1 cellular context compared by ENCODE assay signal in genomic region chr16:89330177-89330856, GRCh38.
TF ChIP-seq lines count a peak whose summit lies in the region.

No MANE protein-coding gene starts in this region.

TF ChIP-seq in HepG2, 621 proteins besides CTCF, POLR2A, EP300 and RAD21 (continued from another document and continues in another):
- TF ChIP-seq, protein P1, sequence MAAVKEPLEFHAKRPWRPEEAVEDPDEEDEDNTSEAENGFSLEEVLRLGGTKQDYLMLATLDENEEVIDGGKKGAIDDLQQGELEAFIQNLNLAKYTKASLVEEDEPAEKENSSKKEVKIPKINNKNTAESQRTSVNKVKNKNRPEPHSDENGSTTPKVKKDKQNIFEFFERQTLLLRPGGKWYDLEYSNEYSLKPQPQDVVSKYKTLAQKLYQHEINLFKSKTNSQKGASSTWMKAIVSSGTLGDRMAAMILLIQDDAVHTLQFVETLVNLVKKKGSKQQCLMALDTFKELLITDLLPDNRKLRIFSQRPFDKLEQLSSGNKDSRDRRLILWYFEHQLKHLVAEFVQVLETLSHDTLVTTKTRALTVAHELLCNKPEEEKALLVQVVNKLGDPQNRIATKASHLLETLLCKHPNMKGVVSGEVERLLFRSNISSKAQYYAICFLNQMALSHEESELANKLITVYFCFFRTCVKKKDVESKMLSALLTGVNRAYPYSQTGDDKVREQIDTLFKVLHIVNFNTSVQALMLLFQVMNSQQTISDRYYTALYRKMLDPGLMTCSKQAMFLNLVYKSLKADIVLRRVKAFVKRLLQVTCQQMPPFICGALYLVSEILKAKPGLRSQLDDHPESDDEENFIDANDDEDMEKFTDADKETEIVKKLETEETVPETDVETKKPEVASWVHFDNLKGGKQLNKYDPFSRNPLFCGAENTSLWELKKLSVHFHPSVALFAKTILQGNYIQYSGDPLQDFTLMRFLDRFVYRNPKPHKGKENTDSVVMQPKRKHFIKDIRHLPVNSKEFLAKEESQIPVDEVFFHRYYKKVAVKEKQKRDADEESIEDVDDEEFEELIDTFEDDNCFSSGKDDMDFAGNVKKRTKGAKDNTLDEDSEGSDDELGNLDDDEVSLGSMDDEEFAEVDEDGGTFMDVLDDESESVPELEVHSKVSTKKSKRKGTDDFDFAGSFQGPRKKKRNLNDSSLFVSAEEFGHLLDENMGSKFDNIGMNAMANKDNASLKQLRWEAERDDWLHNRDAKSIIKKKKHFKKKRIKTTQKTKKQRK (IDR thresholded peaks at IDR 0.05; ENCODE audit: low read length): no peak
- TF ChIP-seq HMGXB3 (CRISPR knock-in tag; IDR thresholded peaks at IDR 0.05; ENCODE audit: borderline replicate concordance) (no peak), KLF16 (CRISPR knock-in tag; IDR thresholded peaks at IDR 0.05) (no peak), ZNF232 (CRISPR knock-in tag; IDR thresholded peaks at IDR 0.05; ENCODE audit: borderline replicate concordance) (no peak), FOXK2 (IDR thresholded peaks at IDR 0.05) (peak; percentile 74), EEA1 (CRISPR knock-in tag; IDR thresholded peaks at IDR 0.05; ENCODE audit: borderline replicate concordance) (no peak), ZSCAN12 (CRISPR knock-in tag; IDR thresholded peaks at IDR 0.05) (no peak), ZNF547 (CRISPR knock-in tag; IDR thresholded peaks at IDR 0.05) (peak; percentile 71; the same call in 1 of the 2 replicates), ZNF501 (CRISPR knock-in tag; IDR thresholded peaks at IDR 0.05) (no peak), SKI (IDR thresholded peaks at IDR 0.05; ENCODE audit: partially characterized antibody) (peak; percentile 24), ZNF292 (CRISPR knock-in tag; IDR thresholded peaks at IDR 0.05; ENCODE audit: borderline replicate concordance, low read depth) (peak; percentile 65; the same call in 1 of the 2 replicates), ZNF776 (CRISPR knock-in tag; IDR thresholded peaks at IDR 0.05) (no peak), PAXIP1 (CRISPR knock-in tag; conservative IDR thresholded peaks at IDR 0.05) (peak; percentile 83), ZNF607 (CRISPR knock-in tag; IDR thresholded peaks at IDR 0.05; ENCODE audit: borderline replicate concordance) (no peak), REXO4 (CRISPR knock-in tag; IDR thresholded peaks at IDR 0.05; ENCODE audit: borderline replicate concordance) (no peak), ZNF451 (CRISPR knock-in tag; IDR thresholded peaks at IDR 0.05) (no peak), POGZ (CRISPR knock-in tag; IDR thresholded peaks at IDR 0.05) (no peak), ZNF780A (CRISPR knock-in tag; IDR thresholded peaks at IDR 0.05) (no peak), TP53 (CRISPR knock-in tag; conservative IDR thresholded peaks at IDR 0.05) (no peak), SNAPC4 (CRISPR knock-in tag; IDR thresholded peaks at IDR 0.05) (no peak), ZHX1 (CRISPR knock-in tag; IDR thresholded peaks at IDR 0.05; ENCODE audit: low read depth) (no peak), ZFP1 (CRISPR knock-in tag; IDR thresholded peaks at IDR 0.05) (no peak), ZMYM4 (CRISPR knock-in tag; IDR thresholded peaks at IDR 0.05) (no peak), FOXC1 (CRISPR knock-in tag; IDR thresholded peaks at IDR 0.05; ENCODE audit: borderline replicate concordance) (no peak), PAX8 (CRISPR knock-in tag; IDR thresholded peaks at IDR 0.05; ENCODE audit: borderline replicate concordance) (no peak), MBNL3 (CRISPR knock-in tag; conservative IDR thresholded peaks at IDR 0.05) (no peak), NFATC3 (CRISPR knock-in tag; IDR thresholded peaks at IDR 0.05) (no peak), ZNF552 (CRISPR knock-in tag; IDR thresholded peaks at IDR 0.05; ENCODE audit: borderline replicate concordance) (no peak), ZNF275 (CRISPR knock-in tag; IDR thresholded peaks at IDR 0.05; ENCODE audit: borderline replicate concordance) (no peak), TCF7L2 (IDR thresholded peaks at IDR 0.05; ENCODE audit: low read depth, low read length) (no peak), IRF2 (CRISPR knock-in tag; IDR thresholded peaks at IDR 0.05) (peak; percentile 88)
- TF ChIP-seq, protein P2, sequence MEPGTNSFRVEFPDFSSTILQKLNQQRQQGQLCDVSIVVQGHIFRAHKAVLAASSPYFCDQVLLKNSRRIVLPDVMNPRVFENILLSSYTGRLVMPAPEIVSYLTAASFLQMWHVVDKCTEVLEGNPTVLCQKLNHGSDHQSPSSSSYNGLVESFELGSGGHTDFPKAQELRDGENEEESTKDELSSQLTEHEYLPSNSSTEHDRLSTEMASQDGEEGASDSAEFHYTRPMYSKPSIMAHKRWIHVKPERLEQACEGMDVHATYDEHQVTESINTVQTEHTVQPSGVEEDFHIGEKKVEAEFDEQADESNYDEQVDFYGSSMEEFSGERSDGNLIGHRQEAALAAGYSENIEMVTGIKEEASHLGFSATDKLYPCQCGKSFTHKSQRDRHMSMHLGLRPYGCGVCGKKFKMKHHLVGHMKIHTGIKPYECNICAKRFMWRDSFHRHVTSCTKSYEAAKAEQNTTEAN (CRISPR knock-in tag; conservative IDR thresholded peaks at IDR 0.05): no peak
